ENCODE assay signal across 23 cellular contexts in the genomic region with DNA sequence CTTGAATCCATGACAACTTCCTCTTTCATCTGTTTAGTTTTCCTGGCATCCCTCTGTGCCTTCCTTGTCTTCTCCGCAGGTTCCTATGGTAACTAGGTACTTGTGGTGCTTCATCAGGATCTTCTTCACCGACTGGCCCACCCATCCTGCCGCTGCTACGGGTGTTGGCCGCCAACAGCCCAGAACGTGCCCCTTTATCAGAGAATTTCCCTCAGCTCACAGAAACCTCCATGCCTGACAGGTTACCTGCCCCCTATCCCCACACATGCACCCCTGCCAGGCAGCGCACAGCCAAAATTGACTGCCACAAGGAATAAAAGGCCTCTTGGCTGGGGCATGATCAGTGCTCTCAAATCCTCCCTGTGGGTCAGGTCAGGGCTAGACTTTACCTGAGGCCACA. TPM values are rescaled to one million over a fixed set of nuclear protein-coding genes. Genes with fewer than 3 reads are reported as not detected.
DNase-seq lines count a peak whose midpoint lies in the region; ATAC-seq, FAIRE-seq and TF ChIP-seq lines count a peak whose summit lies in the region.
"Had no signal": no experiment of that assay in that cellular context is flagged by ENCODE, and none has a peak within 500 bp of the region (broad histone marks: within the 10 kb centered on the region; RNA-seq: fewer than 3 reads in every experiment).

No MANE protein-coding gene starts in this region.

- peak overlapping the region; percentile 35 to 36 for H3K27ac Mint-ChIP-seq in T-cell

- H3K4me1 ChIP-seq in BLaER1 treated with 17β-estradiol and CSF1 and Interleukin-3, amounts not matched to agents 10 nM and 100 nM, result peaks cover 98 to 100% (median 99%) of the 10 kb centered on the region in 10 experiments
- H3K4me1 ChIP-seq in kidney (ENCODE audit: control insufficient read depth in 1 of 2, insufficient read depth in 1 of 2, low read depth in 1 of 2, low read length in 2 of 2), result peaks cover 0 to 4% of the 10 kb centered on the region in 2 donors

- peak overlapping the region in 4 of 11 experiments; percentile 27 to 86 (median 78); a peak in 5 of 22 replicates for H3K27ac ChIP-seq in BLaER1 treated with 17β-estradiol and CSF1 and Interleukin-3, amounts not matched to agents 10 nM and 100 nM
- no peak overlapping the region for H3K27ac ChIP-seq in kidney (ENCODE audit: low read depth in 2 of 2, low read length in 2 of 2)
- H3K27ac ChIP-seq: gastrocnemius medialis had no signal

- TF ChIP-seq CTCF in kidney (IDR thresholded peaks at IDR 0.05; ENCODE audit: borderline replicate concordance, extremely low read depth, insufficient read depth), result no peak

- H3K9ac ChIP-seq in BLaER1 treated with 17β-estradiol and CSF1 and Interleukin-3, amounts not matched to agents 10 nM and 100 nM, result no peak overlapping the region
- no peak overlapping the region for H3K9ac ChIP-seq in kidney (ENCODE audit: low read length in 2 of 2)

- H3K36me3 ChIP-seq in BLaER1 treated with 17β-estradiol and CSF1 and Interleukin-3, amounts not matched to agents 10 nM and 100 nM, result peaks cover 8 to 17% (median 14%) of the 10 kb centered on the region in 11 experiments
- H3K36me3 ChIP-seq in kidney (ENCODE audit: control insufficient read depth in 1 of 2, insufficient read depth in 2 of 2, low read length in 2 of 2), result no peaks in the 10 kb centered on the region
- H3K36me3 ChIP-seq: gastrocnemius medialis had no signal

- DNase-seq in NCI-H345 treated with DMSO at 0.1 percent for 48 hours (lab: John Stamatoyannopoulos, UW; ENCODE audit: unreplicated experiment) (peak; percentile 69), NCI-H345 (lab: John Stamatoyannopoulos, UW) (no peak), T-cell (no peak), kidney (peak; percentile 39), DMS79 (lab: John Stamatoyannopoulos, UW) (no peak)
- DNase-seq: 8988T; activated CD8-positive, alpha-beta memory T cell treated with anti-CD3 and anti-CD28 coated beads, Interleukin-2, amount 50 U/mL, for 48 hours; activated gamma-delta T cell; anterior cingulate cortex; Calu3; caudate nucleus; erythroblast; gastrocnemius medialis; NCI-H1930; occipital lobe; RPMI8226; stimulated activated CD4-positive, alpha-beta T cell treated with anti-CD3 and anti-CD28 coated beads, Interleukin-4, amount 100 ng/mL, for 4 hours; substantia nigra had no signal

- no peak overlapping the region for H3K4me3 Mint-ChIP-seq in T-cell

- peaks cover 0 to 7% (median 5%) of the 10 kb centered on the region in 3 donors for H3K9me3 Mint-ChIP-seq in T-cell

- POLR2A ChIA-PET in T-cell (lab: Charles Lee), result no interaction called here

- peak overlapping the region; percentile 77 to 98 (median 89); a peak in 21 of 22 replicates for H3K4me2 ChIP-seq in BLaER1 treated with 17β-estradiol and CSF1 and Interleukin-3, amounts not matched to agents 10 nM and 100 nM

- CTCF ChIA-PET in T-cell (lab: Charles Lee), result interaction anchor here (0.6 to 1.0 kb wide), 2 partner anchors 27 to 324 kb away, joined by 3 read pairs; no protein-coding TSS in a partner anchor

- peaks cover under 1% of the 10 kb centered on the region for H3K36me3 Mint-ChIP-seq in T-cell

- H3K4me3 ChIP-seq in BLaER1 treated with 17β-estradiol and CSF1 and Interleukin-3, amounts not matched to agents 10 nM and 100 nM, result no peak overlapping the region
- no peak overlapping the region for H3K4me3 ChIP-seq in kidney (ENCODE audit: low read length in 2 of 2)
- H3K4me3 ChIP-seq: gastrocnemius medialis had no signal

- peaks cover 0 to 6% (median 0%) of the 10 kb centered on the region in 11 experiments; a peak in 1 of 22 replicates for H3K9me3 ChIP-seq in BLaER1 treated with 17β-estradiol and CSF1 and Interleukin-3, amounts not matched to agents 10 nM and 100 nM (replicated peaks in 1 of 11)
- no peaks in the 10 kb centered on the region for H3K9me3 ChIP-seq in kidney (ENCODE audit: control insufficient read depth in 1 of 2, low read length in 2 of 2)
- H3K9me3 ChIP-seq: gastrocnemius medialis had no signal

- intact Hi-C loops in kidney (cut with DNase I), result no loop called here

- FAIRE-seq in kidney (lab: Jason Lieb, UNC), result no peak
- FAIRE-seq: GM18507, keratinocyte had no signal

- no peak for ATAC-seq in T-cell (replicated peaks in 1 of 4)
- ATAC-seq in HG03457 (IDR thresholded peaks at IDR 0.05; ENCODE audit: unreplicated experiment), result no peak
- ATAC-seq in HG03139 (IDR thresholded peaks at IDR 0.05; ENCODE audit: unreplicated experiment), result no peak
- ATAC-seq: gastrocnemius medialis had no signal

- H3K27me3 ChIP-seq in BLaER1 treated with 17β-estradiol and CSF1 and Interleukin-3, amounts not matched to agents 10 nM and 100 nM, result peaks cover 0 to 6% (median 0%) of the 10 kb centered on the region in 11 experiments; a peak in 4 of 22 replicates
- H3K27me3 ChIP-seq: gastrocnemius medialis had no signal

- peaks cover 71 to 91% (median 85%) of the 10 kb centered on the region in 3 donors for H3K4me1 Mint-ChIP-seq in T-cell

- H3K27me3 Mint-ChIP-seq in T-cell, result no peaks in the 10 kb centered on the region

- peaks cover 28 to 39% (median 33%) of the 10 kb centered on the region in 11 experiments; a peak in 21 of 22 replicates for H4K20me1 ChIP-seq in BLaER1 treated with 17β-estradiol and CSF1 and Interleukin-3, amounts not matched to agents 10 nM and 100 nM

RNA-seq across cellular contexts. Expression of a gene that starts 27.9 kb away (rescaled TPM):
- total RNA-seq in T-cell (10 to 100 TPM; 25.6 to 36.2 (median 31.3) TPM), kidney (36.7 TPM)
- polyA plus RNA-seq in kidney (ENCODE audit: insufficient read depth, low read depth, low replicate concordance), result 120 TPM

Comparison
In these comparisons a context has a peak if more than half of its experiments do, and no peak if none do; other contexts are left out.
1. DNase-seq: peak in NCI-H345 treated with DMSO at 0.1 percent for 48 hours (single experiment) and kidney (single experiment); none in NCI-H345 (single experiment), T-cell (0 of 34) and DMS79 (single experiment).